35 cellular contexts compared by ENCODE assay signal in the genomic region with DNA sequence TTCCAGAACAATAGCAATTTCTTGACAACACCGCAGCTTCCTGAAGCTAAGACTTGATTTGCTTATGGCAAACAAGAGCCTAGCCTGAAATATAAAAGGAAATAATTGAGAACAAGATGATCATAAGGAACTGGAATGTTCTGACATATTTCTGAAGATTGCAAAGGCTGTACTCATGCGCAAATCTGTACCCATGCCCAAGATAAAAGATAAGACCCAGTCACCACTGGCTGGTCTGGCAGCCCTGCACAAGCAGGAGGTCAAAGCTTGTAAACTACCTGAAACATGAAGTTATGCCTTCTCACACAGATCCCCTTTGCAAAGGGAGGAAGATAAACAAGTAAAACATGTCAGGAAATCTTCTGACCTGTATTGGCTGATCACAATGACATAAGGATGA.
"Had no signal": no experiment of that assay in that cellular context is flagged by ENCODE, and none has a peak within 500 bp of the region (broad histone marks: within the 10 kb centered on the region; RNA-seq: fewer than 3 reads in every experiment).

No MANE protein-coding gene starts in this region.

- H3K27me3 ChIP-seq: ascending aorta, breast epithelium, Peyer's patch, SJSA1 had no signal

- H3K4me1 Mint-ChIP-seq: activated naive CD8-positive, alpha-beta T cell treated with anti-CD3 and anti-CD28 coated beads for 36 hours; activated T-helper 17 cell treated with anti-CD3 and anti-CD28 coated beads, Interleukin-2, amount 50 U/mL, for 72 hours; WTC11 had no signal

- DNase-seq: activated CD4-positive, alpha-beta T cell treated with anti-CD3 and anti-CD28 coated beads for 4 hours; activated CD8-positive, alpha-beta T cell treated with anti-CD3 and anti-CD28 coated beads for 36 hours; activated effector memory CD4-positive, alpha-beta T cell treated with anti-CD3 and anti-CD28 coated beads, Interleukin-2, amount 50 U/mL, for 16 hours; activated naive CD4-positive, alpha-beta T cell; activated naive CD4-positive, alpha-beta T cell treated with anti-CD3 and anti-CD28 coated beads, Interleukin-2, amount 50 U/mL, for 16 hours; activated naive CD8-positive, alpha-beta T cell treated with anti-CD3 and anti-CD28 coated beads for 36 hours; activated T-cell treated with anti-CD3 and anti-CD28 coated beads, Interleukin-2, amount 50 U/mL, for 1 hour; activated T-cell treated with anti-CD3 and anti-CD28 coated beads, Interleukin-2, amount 50 U/mL, for 72 hours; amygdala; KG1; NCI-H1092 treated with DMSO at 0.1 percent for 48 hours; NCI-H1417; NCI-H146; NCI-H187; NCI-H2029 treated with DMSO at 0.1 percent for 48 hours; NCI-H2107; NCI-H2171; NCI-H345; NCI-H510A; NCI-H526; NCI-H748 treated with DMSO at 0.1 percent for 48 hours; NK-92 treated with Interleukin-12 subunit alpha and Interleukin-12 subunit beta, amount 100 ng/mL, for 24 hours; PC-3; Peyer's patch; RPMI8226; SHP77 treated with DMSO at 0.1 percent for 48 hours; SK-N-SH had no signal

- H3K4me1 ChIP-seq: ascending aorta, breast epithelium, Peyer's patch, SJSA1 had no signal

- ATAC-seq: activated CD4-positive, CD25-positive, alpha-beta regulatory T cell treated with anti-CD3 and anti-CD28 coated beads, Interleukin-2, amount 50 U/mL, for 24 hours; activated CD8-positive, alpha-beta T cell treated with anti-CD3 and anti-CD28 coated beads for 36 hours; activated T-cell treated with anti-CD3 and anti-CD28 coated beads, Interleukin-2, amount 50 U/mL, for 72 hours; activated T-helper 17 cell treated with anti-CD3 and anti-CD28 coated beads, Interleukin-2, amount 50 U/mL, for 72 hours; PC-3; WTC11 had no signal

- H3K4me3 Mint-ChIP-seq: activated CD8-positive, alpha-beta T cell treated with anti-CD3 and anti-CD28 coated beads for 36 hours; activated naive CD8-positive, alpha-beta T cell treated with anti-CD3 and anti-CD28 coated beads for 36 hours; activated T-cell treated with anti-CD3 and anti-CD28 coated beads, Interleukin-2, amount 50 U/mL, for 72 hours; activated T-helper 17 cell treated with anti-CD3 and anti-CD28 coated beads, Interleukin-2, amount 50 U/mL, for 72 hours; T-helper 1 cell treated with Interleukin-12 subunit alpha and Interleukin-12 subunit beta and Interleukin-4 antibody, amounts not matched to agents 30 μg/mL and 1 μg/mL, for 36 hours; T-helper 2 cell treated with Interferon-gamma antibody and Interleukin-4, amounts not matched to agents 5 μg/mL and 100 μg/mL, for 36 hours; WTC11 had no signal

- H3K27ac Mint-ChIP-seq: activated CD8-positive, alpha-beta T cell treated with anti-CD3 and anti-CD28 coated beads for 36 hours; activated naive CD8-positive, alpha-beta T cell treated with anti-CD3 and anti-CD28 coated beads for 36 hours; activated T-cell treated with anti-CD3 and anti-CD28 coated beads, Interleukin-2, amount 50 U/mL, for 72 hours; activated T-helper 17 cell treated with anti-CD3 and anti-CD28 coated beads, Interleukin-2, amount 50 U/mL, for 72 hours; T-helper 1 cell treated with Interleukin-12 subunit alpha and Interleukin-12 subunit beta and Interleukin-4 antibody, amounts not matched to agents 30 μg/mL and 1 μg/mL, for 36 hours; T-helper 2 cell treated with Interferon-gamma antibody and Interleukin-4, amounts not matched to agents 5 μg/mL and 100 μg/mL, for 36 hours; WTC11 had no signal

- H3K27ac ChIP-seq: ascending aorta, breast epithelium, Peyer's patch, SJSA1 had no signal
